1 cellular context compared by ENCODE assay signal in genomic region chr22:36387664-36387913, GRCh38.
TF ChIP-seq lines count a peak whose summit lies in the region.

No MANE protein-coding gene starts in this region.

TF ChIP-seq in HepG2, 621 proteins besides CTCF, POLR2A, EP300 and RAD21 (continued from another document and continues in another):
- TF ChIP-seq USF2 (IDR thresholded peaks at IDR 0.05; ENCODE audit: low read depth, low read length) = no peak
- TF ChIP-seq USF2 (CRISPR knock-in tag; IDR thresholded peaks at IDR 0.05; ENCODE audit: borderline replicate concordance) = no peak
- peak; percentile 57 for TF ChIP-seq ZNF18 (CRISPR knock-in tag; IDR thresholded peaks at IDR 0.05; ENCODE audit: insufficient replicate concordance)
- no peak for TF ChIP-seq ATF6 (CRISPR knock-in tag; conservative IDR thresholded peaks at IDR 0.05)
- no peak; the same call in 1 of the 2 replicates for TF ChIP-seq ZBTB43 (CRISPR knock-in tag; conservative IDR thresholded peaks at IDR 0.05)
- TF ChIP-seq MLLT10 (CRISPR knock-in tag; IDR thresholded peaks at IDR 0.05) = no peak
- no peak for TF ChIP-seq ZSCAN21 (CRISPR knock-in tag; IDR thresholded peaks at IDR 0.05; ENCODE audit: borderline replicate concordance)
- TF ChIP-seq CAMTA2 (CRISPR knock-in tag; IDR thresholded peaks at IDR 0.05; ENCODE audit: borderline replicate concordance) = no peak
- TF ChIP-seq ZBTB40 (IDR thresholded peaks at IDR 0.05) = no peak
- 0 out of 2 replicates have a peak, but pooled peaks have one; percentile 61 for TF ChIP-seq ZBTB40 (CRISPR knock-in tag; IDR thresholded peaks at IDR 0.05)
- 0 out of 2 replicates have a peak, but pooled peaks have one; percentile 51 for TF ChIP-seq ZNF678 (CRISPR knock-in tag; IDR thresholded peaks at IDR 0.05)
- TF ChIP-seq KDM6A (CRISPR knock-in tag; IDR thresholded peaks at IDR 0.05; ENCODE audit: low read depth) = no peak
- no peak for TF ChIP-seq HNF1A (IDR thresholded peaks at IDR 0.05; ENCODE audit: low read depth)
- 0 out of 2 replicates have a peak, but pooled peaks have one; percentile 33 for TF ChIP-seq HNF1A (CRISPR knock-in tag; IDR thresholded peaks at IDR 0.05; ENCODE audit: borderline replicate concordance)
- TF ChIP-seq STAT6 (CRISPR knock-in tag; IDR thresholded peaks at IDR 0.05; ENCODE audit: borderline replicate concordance) = no peak
- TF ChIP-seq GABPB1 (CRISPR knock-in tag; IDR thresholded peaks at IDR 0.05) = no peak
- no peak for TF ChIP-seq CCDC6 (CRISPR knock-in tag; IDR thresholded peaks at IDR 0.05)
- TF ChIP-seq ZFX (CRISPR knock-in tag; IDR thresholded peaks at IDR 0.05; ENCODE audit: low read depth) = peak; percentile 27; the same call in 1 of the 2 replicates
- 0 out of 2 replicates have a peak, but pooled peaks have one; percentile 30 for TF ChIP-seq ZNF558 (CRISPR knock-in tag; IDR thresholded peaks at IDR 0.05; ENCODE audit: borderline replicate concordance)
- no peak for TF ChIP-seq YEATS2 (CRISPR knock-in tag; IDR thresholded peaks at IDR 0.05; ENCODE audit: borderline replicate concordance)
- 0 out of 2 replicates have a peak, but pooled peaks have one; percentile 32 for TF ChIP-seq ZNF441 (CRISPR knock-in tag; IDR thresholded peaks at IDR 0.05; ENCODE audit: borderline replicate concordance)
- TF ChIP-seq ZNF784 (CRISPR knock-in tag; IDR thresholded peaks at IDR 0.05; ENCODE audit: borderline replicate concordance) = peak; percentile 81
